Comparison of ENCODE assay signal across 16 cellular contexts in the genomic region with DNA sequence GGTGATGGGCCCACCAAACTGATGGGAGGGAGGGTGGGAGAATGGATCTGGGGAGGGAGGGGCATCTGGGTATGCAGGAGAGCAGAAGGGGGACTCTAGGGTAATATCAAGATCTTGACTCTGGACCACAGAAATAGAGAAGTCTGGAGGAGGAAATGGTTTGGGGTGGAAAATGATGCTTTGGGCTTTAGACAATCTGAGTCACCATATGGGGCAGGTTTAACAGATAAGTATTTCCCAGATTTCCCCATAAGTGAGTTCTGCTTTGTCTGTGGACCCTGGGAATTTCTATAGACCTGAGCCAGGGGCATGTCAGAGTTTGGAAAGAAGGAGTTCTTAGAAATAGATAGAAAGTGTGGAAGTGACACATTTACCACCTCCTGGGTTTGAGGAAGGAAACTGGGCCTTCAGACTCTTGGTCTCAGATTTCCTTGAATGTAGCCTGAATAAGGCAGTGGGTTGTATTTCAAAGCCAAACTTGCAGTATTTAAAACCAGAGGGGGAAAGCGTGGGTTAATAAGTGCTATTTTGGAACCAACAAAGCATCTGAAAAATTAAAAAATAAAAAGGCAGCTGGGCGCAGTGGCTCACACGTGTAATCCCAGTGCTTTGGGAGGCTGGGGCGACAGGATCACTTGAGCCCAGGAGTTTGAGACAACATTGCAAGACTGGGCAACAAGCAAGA. TPM values are rescaled to one million over a fixed set of nuclear protein-coding genes. Genes with fewer than 3 reads are reported as not detected.
DNase-seq lines count a peak whose midpoint lies in the region; ATAC-seq and TF ChIP-seq lines count a peak whose summit lies in the region.
"Had no signal": no experiment of that assay in that cellular context is flagged by ENCODE, and none has a peak within 500 bp of the region (broad histone marks: within the 10 kb centered on the region; RNA-seq: fewer than 3 reads in every experiment).

No MANE protein-coding gene starts in this region.

- ATAC-seq in GM21619 (IDR thresholded peaks at IDR 0.05; ENCODE audit: unreplicated experiment), result no peak
- ATAC-seq in HG02642 (IDR thresholded peaks at IDR 0.05; ENCODE audit: poor library complexity, unreplicated experiment), result no peak

- no peaks in the 10 kb centered on the region for H3K27me3 ChIP-seq in neutrophil
- H3K27me3 ChIP-seq: ascending aorta, dorsolateral prefrontal cortex, thyroid gland had no signal

- H3K27ac ChIP-seq in neutrophil, result peak overlapping the region; percentile 73
- H3K27ac ChIP-seq: 22Rv1, ascending aorta, dorsolateral prefrontal cortex, thyroid gland had no signal

- peaks cover 3% of the 10 kb centered on the region for H3K36me3 Mint-ChIP-seq in activated T-helper 2 cell treated with anti-CD3 and anti-CD28 coated beads, Interferon-gamma antibody, Interleukin-2, Interleukin-4, amounts not matched to agents 10 μg/mL and 5 μg/mL and 100 μg/mL, durations not matched to agents 14 hours and 24 hours and 36 hours (ENCODE audit: low read depth)

- H3K9me3 Mint-ChIP-seq in activated T-helper 2 cell treated with anti-CD3 and anti-CD28 coated beads, Interferon-gamma antibody, Interleukin-2, Interleukin-4, amounts not matched to agents 10 μg/mL and 5 μg/mL and 100 μg/mL, durations not matched to agents 14 hours and 24 hours and 36 hours, result peaks cover 6% of the 10 kb centered on the region

- H3K27ac Mint-ChIP-seq in activated T-helper 2 cell treated with anti-CD3 and anti-CD28 coated beads, Interferon-gamma antibody, Interleukin-2, Interleukin-4, amounts not matched to agents 10 μg/mL and 5 μg/mL and 100 μg/mL, durations not matched to agents 14 hours and 24 hours and 36 hours, result peak overlapping the region; percentile 3

- no peak for TF ChIP-seq CTCF in neutrophil (IDR thresholded peaks at IDR 0.05)

- H3K36me3 ChIP-seq in neutrophil, result no peaks in the 10 kb centered on the region
- H3K36me3 ChIP-seq: ascending aorta, thyroid gland had no signal

- H3K27me3 Mint-ChIP-seq in activated T-helper 2 cell treated with anti-CD3 and anti-CD28 coated beads, Interferon-gamma antibody, Interleukin-2, Interleukin-4, amounts not matched to agents 10 μg/mL and 5 μg/mL and 100 μg/mL, durations not matched to agents 14 hours and 24 hours and 36 hours (ENCODE audit: low read depth), result no peaks in the 10 kb centered on the region

- H3K4me1 Mint-ChIP-seq in activated T-helper 2 cell treated with anti-CD3 and anti-CD28 coated beads, Interferon-gamma antibody, Interleukin-2, Interleukin-4, amounts not matched to agents 10 μg/mL and 5 μg/mL and 100 μg/mL, durations not matched to agents 14 hours and 24 hours and 36 hours (ENCODE audit: low read depth), result peaks cover 28% of the 10 kb centered on the region

- H3K4me3 ChIP-seq in neutrophil (ENCODE audit: low read depth in 1 of 2, low read length in 1 of 2), result no peak overlapping the region
- H3K4me3 ChIP-seq: ascending aorta, dorsolateral prefrontal cortex, thyroid gland had no signal

- peak; percentile 39 for DNase-seq in SIG-M5 treated with dmso at 0.1 percent for 504 hours (lab: John Stamatoyannopoulos, UW; ENCODE audit: unreplicated experiment)
- DNase-seq in SIG-M5 (lab: John Stamatoyannopoulos, UW), result no peak
- peak; percentile 70 for DNase-seq in NOMO-1 treated with DMSO at 0.1 percent for 48 hours (lab: John Stamatoyannopoulos, UW; ENCODE audit: unreplicated experiment)
- DNase-seq in activated T-helper 2 cell treated with anti-CD3 and anti-CD28 coated beads, Interferon-gamma antibody, Interleukin-2, Interleukin-4, amounts not matched to agents 10 μg/mL and 5 μg/mL and 100 μg/mL, durations not matched to agents 14 hours and 24 hours and 36 hours (ENCODE audit: low spot score), result no peak
- DNase-seq in 8988T, result no peak
- DNase-seq: dorsolateral prefrontal cortex, immature natural killer cell, NCI-H1092, NCI-H510A treated with DMSO at 0.1 percent for 48 hours, thyroid gland had no signal

- no peaks in the 10 kb centered on the region for H3K9me3 ChIP-seq in neutrophil
- H3K9me3 ChIP-seq: ascending aorta, thyroid gland had no signal

- no peak overlapping the region for H3K4me3 Mint-ChIP-seq in activated T-helper 2 cell treated with anti-CD3 and anti-CD28 coated beads, Interferon-gamma antibody, Interleukin-2, Interleukin-4, amounts not matched to agents 10 μg/mL and 5 μg/mL and 100 μg/mL, durations not matched to agents 14 hours and 24 hours and 36 hours (ENCODE audit: low read depth)
- H3K4me3 Mint-ChIP-seq: immature natural killer cell had no signal

- intact Hi-C loops in activated T-helper 2 cell treated with anti-CD3 and anti-CD28 coated beads, Interferon-gamma antibody, Interleukin-2, Interleukin-4, amounts not matched to agents 10 μg/mL and 5 μg/mL and 100 μg/mL, durations not matched to agents 14 hours and 24 hours and 36 hours (cut with micrococcal nuclease), result no loop called here

- H3K4me1 ChIP-seq in neutrophil (ENCODE audit: control insufficient read depth in 1 of 2, insufficient read depth in 1 of 2, low read depth in 1 of 2, low read length in 1 of 2), result peaks cover 29 to 34% of the 10 kb centered on the region in 2 experiments
- H3K4me1 ChIP-seq: ascending aorta, thyroid gland had no signal

RNA-seq across cellular contexts. Expression of a gene that starts 15.1 kb away (rescaled TPM):
- 6.8 and 7.0 TPM in 2 replicates for total RNA-seq in activated T-helper 2 cell treated with anti-CD3 and anti-CD28 coated beads, Interferon-gamma antibody, Interleukin-2, Interleukin-4, amounts not matched to agents 10 μg/mL and 5 μg/mL and 100 μg/mL, durations not matched to agents 14 hours and 24 hours and 36 hours
- total RNA-seq: ascending aorta, posterior vena cava had no signal

RNA-seq across cellular contexts. Expression of a gene that starts 35.0 kb away (rescaled TPM):
- 24.4 and 27.2 TPM in 2 replicates for total RNA-seq in activated T-helper 2 cell treated with anti-CD3 and anti-CD28 coated beads, Interferon-gamma antibody, Interleukin-2, Interleukin-4, amounts not matched to agents 10 μg/mL and 5 μg/mL and 100 μg/mL, durations not matched to agents 14 hours and 24 hours and 36 hours
- total RNA-seq: ascending aorta had no signal

RNA-seq across cellular contexts. Expression of a gene that starts 37.1 kb away (rescaled TPM):
- not detected in 2 replicates for total RNA-seq in activated T-helper 2 cell treated with anti-CD3 and anti-CD28 coated beads, Interferon-gamma antibody, Interleukin-2, Interleukin-4, amounts not matched to agents 10 μg/mL and 5 μg/mL and 100 μg/mL, durations not matched to agents 14 hours and 24 hours and 36 hours
- total RNA-seq: ascending aorta had no signal

Comparison
In these comparisons a context has a peak if more than half of its experiments do, and no peak if none do; other contexts are left out.
1. DNase-seq: peak in SIG-M5 treated with dmso at 0.1 percent for 504 hours (single experiment) and NOMO-1 treated with DMSO at 0.1 percent for 48 hours (single experiment); none in SIG-M5 (single experiment), activated T-helper 2 cell treated with anti-CD3 and anti-CD28 coated beads, Interferon-gamma antibody, Interleukin-2, Interleukin-4, amounts not matched to agents 10 μg/mL and 5 μg/mL and 100 μg/mL, durations not matched to agents 14 hours and 24 hours and 36 hours (single experiment) and 8988T (single experiment).